Comparison of ENCODE assay signal across 1 cellular context in the genomic region with DNA sequence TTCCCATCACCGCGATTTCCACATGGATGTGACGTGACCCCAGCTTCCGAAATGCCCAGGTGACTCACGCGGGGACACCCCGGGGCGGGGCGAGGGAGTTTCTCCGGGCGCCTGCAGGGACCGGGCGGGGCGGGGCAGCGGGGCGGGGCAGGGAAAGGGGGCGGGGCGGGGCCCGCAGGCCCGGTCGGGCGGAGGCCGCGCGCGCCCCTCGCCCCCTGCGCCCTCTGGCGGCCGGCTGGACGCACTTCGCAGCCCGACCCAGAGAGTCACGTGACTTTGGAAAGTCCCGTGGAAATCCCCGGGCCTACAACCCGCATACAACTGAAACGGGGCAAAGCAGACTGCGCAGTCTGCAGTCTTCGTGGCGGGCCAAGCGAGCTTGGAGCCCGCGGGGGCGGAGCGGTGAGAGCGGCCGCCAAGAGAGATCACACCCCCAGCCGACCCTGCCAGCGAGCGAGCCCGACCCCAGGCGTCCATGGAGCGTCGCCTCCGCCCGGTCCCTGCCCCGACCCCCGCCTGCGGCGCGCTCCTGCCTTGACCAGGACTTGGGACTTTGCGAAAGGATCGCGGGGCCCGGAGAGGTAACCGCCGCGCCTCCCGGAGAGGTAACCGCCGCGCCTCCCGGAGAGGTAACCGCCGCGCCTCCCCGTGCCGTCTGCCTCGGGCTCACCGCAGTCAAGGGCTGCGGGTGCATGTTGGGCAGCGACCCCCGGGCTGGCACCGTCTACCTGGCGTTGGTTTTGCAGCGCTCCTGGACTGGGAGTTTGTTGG.
TF ChIP-seq lines count a peak whose summit lies in the region.

A gene (plus strand): TSS at position 346 of the 771 bp plus-strand sequence. CDS start 3,969 bp downstream, outside the sequence.

TF ChIP-seq in K562, 482 proteins besides CTCF, POLR2A, EP300 and RAD21 (continued from another document and continues in another):
- TF ChIP-seq, protein P1, sequence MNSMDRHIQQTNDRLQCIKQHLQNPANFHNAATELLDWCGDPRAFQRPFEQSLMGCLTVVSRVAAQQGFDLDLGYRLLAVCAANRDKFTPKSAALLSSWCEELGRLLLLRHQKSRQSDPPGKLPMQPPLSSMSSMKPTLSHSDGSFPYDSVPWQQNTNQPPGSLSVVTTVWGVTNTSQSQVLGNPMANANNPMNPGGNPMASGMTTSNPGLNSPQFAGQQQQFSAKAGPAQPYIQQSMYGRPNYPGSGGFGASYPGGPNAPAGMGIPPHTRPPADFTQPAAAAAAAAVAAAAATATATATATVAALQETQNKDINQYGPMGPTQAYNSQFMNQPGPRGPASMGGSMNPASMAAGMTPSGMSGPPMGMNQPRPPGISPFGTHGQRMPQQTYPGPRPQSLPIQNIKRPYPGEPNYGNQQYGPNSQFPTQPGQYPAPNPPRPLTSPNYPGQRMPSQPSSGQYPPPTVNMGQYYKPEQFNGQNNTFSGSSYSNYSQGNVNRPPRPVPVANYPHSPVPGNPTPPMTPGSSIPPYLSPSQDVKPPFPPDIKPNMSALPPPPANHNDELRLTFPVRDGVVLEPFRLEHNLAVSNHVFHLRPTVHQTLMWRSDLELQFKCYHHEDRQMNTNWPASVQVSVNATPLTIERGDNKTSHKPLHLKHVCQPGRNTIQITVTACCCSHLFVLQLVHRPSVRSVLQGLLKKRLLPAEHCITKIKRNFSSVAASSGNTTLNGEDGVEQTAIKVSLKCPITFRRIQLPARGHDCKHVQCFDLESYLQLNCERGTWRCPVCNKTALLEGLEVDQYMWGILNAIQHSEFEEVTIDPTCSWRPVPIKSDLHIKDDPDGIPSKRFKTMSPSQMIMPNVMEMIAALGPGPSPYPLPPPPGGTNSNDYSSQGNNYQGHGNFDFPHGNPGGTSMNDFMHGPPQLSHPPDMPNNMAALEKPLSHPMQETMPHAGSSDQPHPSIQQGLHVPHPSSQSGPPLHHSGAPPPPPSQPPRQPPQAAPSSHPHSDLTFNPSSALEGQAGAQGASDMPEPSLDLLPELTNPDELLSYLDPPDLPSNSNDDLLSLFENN (IDR thresholded peaks at IDR 0.05; ENCODE audit: low read depth in 2 of 2, low read length in 2 of 2): peak in 1 of 2 experiments; percentile 68; a peak in 1 of 4 replicates
- TF ChIP-seq, protein P2, sequence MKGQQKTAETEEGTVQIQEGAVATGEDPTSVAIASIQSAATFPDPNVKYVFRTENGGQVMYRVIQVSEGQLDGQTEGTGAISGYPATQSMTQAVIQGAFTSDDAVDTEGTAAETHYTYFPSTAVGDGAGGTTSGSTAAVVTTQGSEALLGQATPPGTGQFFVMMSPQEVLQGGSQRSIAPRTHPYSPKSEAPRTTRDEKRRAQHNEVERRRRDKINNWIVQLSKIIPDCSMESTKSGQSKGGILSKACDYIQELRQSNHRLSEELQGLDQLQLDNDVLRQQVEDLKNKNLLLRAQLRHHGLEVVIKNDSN (CRISPR knock-in tag; IDR thresholded peaks at IDR 0.05): peak; percentile 88
- TF ChIP-seq, protein P3, sequence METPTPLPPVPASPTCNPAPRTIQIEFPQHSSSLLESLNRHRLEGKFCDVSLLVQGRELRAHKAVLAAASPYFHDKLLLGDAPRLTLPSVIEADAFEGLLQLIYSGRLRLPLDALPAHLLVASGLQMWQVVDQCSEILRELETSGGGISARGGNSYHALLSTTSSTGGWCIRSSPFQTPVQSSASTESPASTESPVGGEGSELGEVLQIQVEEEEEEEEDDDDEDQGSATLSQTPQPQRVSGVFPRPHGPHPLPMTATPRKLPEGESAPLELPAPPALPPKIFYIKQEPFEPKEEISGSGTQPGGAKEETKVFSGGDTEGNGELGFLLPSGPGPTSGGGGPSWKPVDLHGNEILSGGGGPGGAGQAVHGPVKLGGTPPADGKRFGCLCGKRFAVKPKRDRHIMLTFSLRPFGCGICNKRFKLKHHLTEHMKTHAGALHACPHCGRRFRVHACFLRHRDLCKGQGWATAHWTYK (CRISPR knock-in tag; IDR thresholded peaks at IDR 0.05): peak; percentile 66; the same call in 1 of the 2 replicates
- TF ChIP-seq, protein P4, sequence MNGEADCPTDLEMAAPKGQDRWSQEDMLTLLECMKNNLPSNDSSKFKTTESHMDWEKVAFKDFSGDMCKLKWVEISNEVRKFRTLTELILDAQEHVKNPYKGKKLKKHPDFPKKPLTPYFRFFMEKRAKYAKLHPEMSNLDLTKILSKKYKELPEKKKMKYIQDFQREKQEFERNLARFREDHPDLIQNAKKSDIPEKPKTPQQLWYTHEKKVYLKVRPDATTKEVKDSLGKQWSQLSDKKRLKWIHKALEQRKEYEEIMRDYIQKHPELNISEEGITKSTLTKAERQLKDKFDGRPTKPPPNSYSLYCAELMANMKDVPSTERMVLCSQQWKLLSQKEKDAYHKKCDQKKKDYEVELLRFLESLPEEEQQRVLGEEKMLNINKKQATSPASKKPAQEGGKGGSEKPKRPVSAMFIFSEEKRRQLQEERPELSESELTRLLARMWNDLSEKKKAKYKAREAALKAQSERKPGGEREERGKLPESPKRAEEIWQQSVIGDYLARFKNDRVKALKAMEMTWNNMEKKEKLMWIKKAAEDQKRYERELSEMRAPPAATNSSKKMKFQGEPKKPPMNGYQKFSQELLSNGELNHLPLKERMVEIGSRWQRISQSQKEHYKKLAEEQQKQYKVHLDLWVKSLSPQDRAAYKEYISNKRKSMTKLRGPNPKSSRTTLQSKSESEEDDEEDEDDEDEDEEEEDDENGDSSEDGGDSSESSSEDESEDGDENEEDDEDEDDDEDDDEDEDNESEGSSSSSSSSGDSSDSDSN (IDR thresholded peaks at IDR 0.05; ENCODE audit: borderline replicate concordance in 1 of 2, low read depth in 2 of 2, low read length in 2 of 2): peak; percentile 72 to 79; a peak in 3 of 4 replicates
- TF ChIP-seq, protein P5, sequence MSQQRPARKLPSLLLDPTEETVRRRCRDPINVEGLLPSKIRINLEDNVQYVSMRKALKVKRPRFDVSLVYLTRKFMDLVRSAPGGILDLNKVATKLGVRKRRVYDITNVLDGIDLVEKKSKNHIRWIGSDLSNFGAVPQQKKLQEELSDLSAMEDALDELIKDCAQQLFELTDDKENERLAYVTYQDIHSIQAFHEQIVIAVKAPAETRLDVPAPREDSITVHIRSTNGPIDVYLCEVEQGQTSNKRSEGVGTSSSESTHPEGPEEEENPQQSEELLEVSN (IDR thresholded peaks at IDR 0.05; ENCODE audit: borderline replicate concordance in 1 of 2, extremely low read depth in 1 of 2, insufficient read depth in 1 of 2, insufficient read length in 1 of 2, low read depth in 1 of 2, low read length in 1 of 2, poor library complexity in 1 of 2, severe bottlenecking in 1 of 2): peak in 1 of 2 experiments; percentile 45
- TF ChIP-seq POLR2H (tag; IDR thresholded peaks at IDR 0.05; ENCODE audit: low read depth) (peak; percentile 45), JUN (IDR thresholded peaks at IDR 0.05; ENCODE audit: borderline replicate concordance, low read depth, low read length) (peak; percentile 86), JUN (CRISPR knock-in tag; IDR thresholded peaks at IDR 0.05; ENCODE audit: borderline replicate concordance) (peak; percentile 72; the same call in 1 of the 2 replicates), LCOR (CRISPR knock-in tag; IDR thresholded peaks at IDR 0.05) (peak; percentile 88; the same call in 1 of the 2 replicates), TCF3 (CRISPR knock-in tag; IDR thresholded peaks at IDR 0.05) (no peak), ILF3 (IDR thresholded peaks at IDR 0.05; ENCODE audit: borderline replicate concordance) (peak; percentile 89; the same call in 1 of the 2 replicates), BRCA1 (IDR thresholded peaks at IDR 0.05) (no peak), BRCA1 (CRISPR knock-in tag; IDR thresholded peaks at IDR 0.05) (no peak), ZNF707 (CRISPR knock-in tag; conservative IDR thresholded peaks at IDR 0.05) (no peak), BRD4 (IDR thresholded peaks at IDR 0.05) (no peak), TEAD1 (CRISPR knock-in tag; IDR thresholded peaks at IDR 0.05) (peak in 1 of 2 experiments; percentile 55; a peak in 2 of 4 replicates), ZBTB17 (CRISPR knock-in tag; IDR thresholded peaks at IDR 0.05) (peak; percentile 84), FOXK1 (CRISPR knock-in tag; IDR thresholded peaks at IDR 0.05; ENCODE audit: borderline replicate concordance) (no peak), EGR1 (conservative IDR thresholded peaks at IDR 0.05) (peak; percentile 22), CTBP1 (IDR thresholded peaks at IDR 0.05; ENCODE audit: borderline replicate concordance) (peak; percentile 53; the same call in 1 of the 2 replicates), POLR2G (IDR thresholded peaks at IDR 0.05; ENCODE audit: low read depth, low read length) (peak; percentile 88), FOS (IDR thresholded peaks at IDR 0.05; ENCODE audit: extremely low read depth, insufficient read length) (peak; percentile 33), ZBTB1 (CRISPR knock-in tag; IDR thresholded peaks at IDR 0.05; ENCODE audit: borderline replicate concordance, low read depth) (peak; percentile 67), ZFP1 (CRISPR knock-in tag; IDR thresholded peaks at IDR 0.05) (0 out of 2 replicates have a peak, but pooled peaks have one; percentile 36), TCFL5 (CRISPR knock-in tag; conservative IDR thresholded peaks at IDR 0.05) (no peak), FUS (optimal IDR thresholded peaks at IDR 0.05; ENCODE audit: low read depth, low read length) (peak; percentile 45), PHF8 (IDR thresholded peaks at IDR 0.05; ENCODE audit: borderline replicate concordance, low read length) (peak; percentile 63; the same call in 1 of the 2 replicates)
- TF ChIP-seq, protein P6, sequence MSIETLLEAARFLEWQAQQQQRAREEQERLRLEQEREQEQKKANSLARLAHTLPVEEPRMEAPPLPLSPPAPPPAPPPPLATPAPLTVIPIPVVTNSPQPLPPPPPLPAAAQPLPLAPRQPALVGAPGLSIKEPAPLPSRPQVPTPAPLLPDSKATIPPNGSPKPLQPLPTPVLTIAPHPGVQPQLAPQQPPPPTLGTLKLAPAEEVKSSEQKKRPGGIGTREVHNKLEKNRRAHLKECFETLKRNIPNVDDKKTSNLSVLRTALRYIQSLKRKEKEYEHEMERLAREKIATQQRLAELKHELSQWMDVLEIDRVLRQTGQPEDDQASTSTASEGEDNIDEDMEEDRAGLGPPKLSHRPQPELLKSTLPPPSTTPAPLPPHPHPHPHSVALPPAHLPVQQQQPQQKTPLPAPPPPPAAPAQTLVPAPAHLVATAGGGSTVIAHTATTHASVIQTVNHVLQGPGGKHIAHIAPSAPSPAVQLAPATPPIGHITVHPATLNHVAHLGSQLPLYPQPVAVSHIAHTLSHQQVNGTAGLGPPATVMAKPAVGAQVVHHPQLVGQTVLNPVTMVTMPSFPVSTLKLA (conservative IDR thresholded peaks at IDR 0.05): peak in 1 of 2 experiments; percentile 6; a peak in 1 of 4 replicates
- TF ChIP-seq, protein P7, sequence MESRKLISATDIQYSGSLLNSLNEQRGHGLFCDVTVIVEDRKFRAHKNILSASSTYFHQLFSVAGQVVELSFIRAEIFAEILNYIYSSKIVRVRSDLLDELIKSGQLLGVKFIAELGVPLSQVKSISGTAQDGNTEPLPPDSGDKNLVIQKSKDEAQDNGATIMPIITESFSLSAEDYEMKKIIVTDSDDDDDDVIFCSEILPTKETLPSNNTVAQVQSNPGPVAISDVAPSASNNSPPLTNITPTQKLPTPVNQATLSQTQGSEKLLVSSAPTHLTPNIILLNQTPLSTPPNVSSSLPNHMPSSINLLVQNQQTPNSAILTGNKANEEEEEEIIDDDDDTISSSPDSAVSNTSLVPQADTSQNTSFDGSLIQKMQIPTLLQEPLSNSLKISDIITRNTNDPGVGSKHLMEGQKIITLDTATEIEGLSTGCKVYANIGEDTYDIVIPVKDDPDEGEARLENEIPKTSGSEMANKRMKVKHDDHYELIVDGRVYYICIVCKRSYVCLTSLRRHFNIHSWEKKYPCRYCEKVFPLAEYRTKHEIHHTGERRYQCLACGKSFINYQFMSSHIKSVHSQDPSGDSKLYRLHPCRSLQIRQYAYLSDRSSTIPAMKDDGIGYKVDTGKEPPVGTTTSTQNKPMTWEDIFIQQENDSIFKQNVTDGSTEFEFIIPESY (CRISPR knock-in tag; IDR thresholded peaks at IDR 0.05): peak; percentile 47
- TF ChIP-seq, protein P8, sequence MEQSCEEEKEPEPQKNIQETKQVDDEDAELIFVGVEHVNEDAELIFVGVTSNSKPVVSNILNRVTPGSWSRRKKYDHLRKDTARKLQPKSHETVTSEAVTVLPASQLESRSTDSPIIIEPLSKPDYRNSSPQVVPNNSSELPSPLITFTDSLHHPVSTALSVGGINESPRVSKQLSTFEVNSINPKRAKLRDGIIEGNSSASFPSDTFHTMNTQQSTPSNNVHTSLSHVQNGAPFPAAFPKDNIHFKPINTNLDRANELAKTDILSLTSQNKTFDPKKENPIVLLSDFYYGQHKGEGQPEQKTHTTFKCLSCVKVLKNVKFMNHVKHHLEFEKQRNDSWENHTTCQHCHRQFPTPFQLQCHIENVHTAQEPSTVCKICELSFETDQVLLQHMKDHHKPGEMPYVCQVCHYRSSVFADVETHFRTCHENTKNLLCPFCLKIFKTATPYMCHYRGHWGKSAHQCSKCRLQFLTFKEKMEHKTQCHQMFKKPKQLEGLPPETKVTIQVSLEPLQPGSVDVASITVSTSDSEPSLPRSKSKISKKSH (CRISPR knock-in tag; IDR thresholded peaks at IDR 0.05): no peak
- TF ChIP-seq, protein P9, sequence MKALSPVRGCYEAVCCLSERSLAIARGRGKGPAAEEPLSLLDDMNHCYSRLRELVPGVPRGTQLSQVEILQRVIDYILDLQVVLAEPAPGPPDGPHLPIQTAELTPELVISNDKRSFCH (CRISPR knock-in tag; IDR thresholded peaks at IDR 0.05): no peak
- TF ChIP-seq, protein P9 (tag; IDR thresholded peaks at IDR 0.05): no peak; the same call in 1 of the 2 replicates
- TF ChIP-seq, protein P10, sequence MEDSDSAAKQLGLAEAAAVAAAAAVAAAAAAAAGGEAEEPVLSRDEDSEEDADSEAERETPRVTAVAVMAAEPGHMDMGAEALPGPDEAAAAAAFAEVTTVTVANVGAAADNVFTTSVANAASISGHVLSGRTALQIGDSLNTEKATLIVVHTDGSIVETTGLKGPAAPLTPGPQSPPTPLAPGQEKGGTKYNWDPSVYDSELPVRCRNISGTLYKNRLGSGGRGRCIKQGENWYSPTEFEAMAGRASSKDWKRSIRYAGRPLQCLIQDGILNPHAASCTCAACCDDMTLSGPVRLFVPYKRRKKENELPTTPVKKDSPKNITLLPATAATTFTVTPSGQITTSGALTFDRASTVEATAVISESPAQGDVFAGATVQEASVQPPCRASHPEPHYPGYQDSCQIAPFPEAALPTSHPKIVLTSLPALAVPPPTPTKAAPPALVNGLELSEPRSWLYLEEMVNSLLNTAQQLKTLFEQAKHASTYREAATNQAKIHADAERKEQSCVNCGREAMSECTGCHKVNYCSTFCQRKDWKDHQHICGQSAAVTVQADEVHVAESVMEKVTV (CRISPR knock-in tag; IDR thresholded peaks at IDR 0.05): peak; percentile 59; the same call in 1 of the 2 replicates
- TF ChIP-seq, protein P11, sequence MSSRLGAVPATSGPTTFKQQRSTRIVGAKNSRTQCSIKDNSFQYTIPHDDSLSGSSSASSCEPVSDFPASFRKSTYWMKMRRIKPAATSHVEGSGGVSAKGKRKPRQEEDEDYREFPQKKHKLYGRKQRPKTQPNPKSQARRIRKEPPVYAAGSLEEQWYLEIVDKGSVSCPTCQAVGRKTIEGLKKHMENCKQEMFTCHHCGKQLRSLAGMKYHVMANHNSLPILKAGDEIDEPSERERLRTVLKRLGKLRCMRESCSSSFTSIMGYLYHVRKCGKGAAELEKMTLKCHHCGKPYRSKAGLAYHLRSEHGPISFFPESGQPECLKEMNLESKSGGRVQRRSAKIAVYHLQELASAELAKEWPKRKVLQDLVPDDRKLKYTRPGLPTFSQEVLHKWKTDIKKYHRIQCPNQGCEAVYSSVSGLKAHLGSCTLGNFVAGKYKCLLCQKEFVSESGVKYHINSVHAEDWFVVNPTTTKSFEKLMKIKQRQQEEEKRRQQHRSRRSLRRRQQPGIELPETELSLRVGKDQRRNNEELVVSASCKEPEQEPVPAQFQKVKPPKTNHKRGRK (tag; IDR thresholded peaks at IDR 0.05): 0 out of 2 replicates have a peak, but pooled peaks have one; percentile 3
